20 cellular contexts compared by ENCODE assay signal in the genomic region with DNA sequence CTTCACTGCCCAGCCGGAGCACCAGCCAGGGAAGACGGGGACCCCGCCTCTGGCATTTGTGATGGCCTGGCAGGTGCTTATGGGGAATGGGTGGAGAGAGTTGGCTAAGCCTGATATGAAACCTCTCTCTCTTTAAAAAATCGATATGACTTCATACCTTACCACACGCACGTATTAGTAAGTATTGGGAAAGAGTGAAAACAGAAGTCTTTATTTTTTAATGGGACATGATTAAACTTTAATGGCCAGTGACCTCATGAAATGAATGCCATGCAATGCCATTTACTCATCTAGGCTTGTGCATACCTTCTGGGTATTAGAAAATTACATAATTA.
DNase-seq lines count a peak whose midpoint lies in the region; ATAC-seq and TF ChIP-seq lines count a peak whose summit lies in the region.
"Had no signal": no experiment of that assay in that cellular context is flagged by ENCODE, and none has a peak within 500 bp of the region (broad histone marks: within the 10 kb centered on the region; RNA-seq: fewer than 3 reads in every experiment).

No MANE protein-coding gene starts in this region.

- no peak for TF ChIP-seq EP300 in transverse colon (IDR thresholded peaks at IDR 0.05; ENCODE audit: low read depth)

- in situ Hi-C loops in transverse colon (cut with MboI; ENCODE audit: low pct_ligation_motif_present in 1 of 4, low pct_unique_long_range_greater_than_20kb in 1 of 4, low sequenced_read_pairs in 3 of 4) = no loop called here

- no peak overlapping the region for H3K4ac ChIP-seq in neuronal stem cell (ENCODE audit: low read length)

- ATAC-seq in RWPE2 (ENCODE audit: low read depth) = no peak
- ATAC-seq in HG02981 (IDR thresholded peaks at IDR 0.05; ENCODE audit: unreplicated experiment) = no peak

- H3K4me1 ChIP-seq in RWPE2 (ENCODE audit: insufficient read depth, poor library complexity, severe bottlenecking) (peaks cover 24% of the 10 kb centered on the region), esophagus squamous epithelium (peaks cover 10 to 41% (median 22%) of the 10 kb centered on the region in 3 donors), neuronal stem cell (ENCODE audit: control insufficient read depth in 2 of 2, insufficient read depth in 1 of 2, low read depth in 1 of 2, low read length in 2 of 2) (peaks cover 0 to 1% of the 10 kb centered on the region in 2 donors), urinary bladder (ENCODE audit: insufficient read depth) (no peaks in the 10 kb centered on the region), transverse colon (peaks cover 0 to 12% (median 7%) of the 10 kb centered on the region in 4 donors)

- H3K4me2 ChIP-seq in neuronal stem cell (ENCODE audit: insufficient read depth, low read length, poor library complexity, severe bottlenecking) = no peak overlapping the region

- no peak overlapping the region for H4K8ac ChIP-seq in neuronal stem cell (ENCODE audit: low read depth, low read length)

- TF ChIP-seq POLR2A in esophagus squamous epithelium (IDR thresholded peaks at IDR 0.05) (no peak), transverse colon (IDR thresholded peaks at IDR 0.05) (no peak)

- H3K9me3 ChIP-seq in RWPE2 (ENCODE audit: severe bottlenecking) (no peaks in the 10 kb centered on the region), esophagus squamous epithelium (no peaks in the 10 kb centered on the region), neuronal stem cell (replicated peaks in 1 of 2; ENCODE audit: control insufficient read depth in 2 of 2, insufficient read depth in 1 of 2, low read depth in 1 of 2, low read length in 2 of 2) (peaks cover 0 to 4% of the 10 kb centered on the region in 2 donors), transverse colon (no peaks in the 10 kb centered on the region)
- H3K9me3 ChIP-seq: MG63, SJSA1 had no signal

- H4K91ac ChIP-seq in neuronal stem cell (ENCODE audit: low read depth, low read length, poor library complexity) = no peak overlapping the region

- H3K27ac ChIP-seq in RWPE2 (ENCODE audit: poor library complexity, severe bottlenecking) (peak overlapping the region; percentile 22), esophagus squamous epithelium (peak overlapping the region in 3 of 4 donors; percentile 48 to 72 (median 55)), neuronal stem cell (replicated peaks; ENCODE audit: low read length) (no peak overlapping the region), urinary bladder (ENCODE audit: low read depth) (peak overlapping the region; percentile 76), transverse colon (no peak overlapping the region)
- H3K27ac ChIP-seq: SJSA1 had no signal

- H3K36me3 ChIP-seq in RWPE2 (ENCODE audit: low read depth) (no peaks in the 10 kb centered on the region), esophagus squamous epithelium (no peaks in the 10 kb centered on the region), neuronal stem cell (replicated peaks in 1 of 2; ENCODE audit: control insufficient read depth in 2 of 2, insufficient read depth in 2 of 2, low read length in 2 of 2) (no peaks in the 10 kb centered on the region), urinary bladder (ENCODE audit: insufficient read depth) (no peaks in the 10 kb centered on the region), transverse colon (no peaks in the 10 kb centered on the region)
- H3K36me3 ChIP-seq: MG63, SJSA1 had no signal

- H2BK5ac ChIP-seq in neuronal stem cell (ENCODE audit: low read length) = no peak overlapping the region

- H3K23ac ChIP-seq in neuronal stem cell (ENCODE audit: low read depth, low read length, poor library complexity) = no peak overlapping the region

- DNase-seq in RWPE2 (ENCODE audit: low spot score) (no peak), esophagus squamous epithelium (lab: John Stamatoyannopoulos, UW) (no peak), neuronal stem cell (ENCODE audit: low spot score) (no peak), AG20443 (ENCODE audit: low spot score) (no peak), transverse colon (no peak)
- DNase-seq: ACHN, AML-193, DMS 273 treated with DMSO at 0.1 percent for 48 hours, DND-41, Kasumi-1, MG63, NCI-H1048, NCI-H1436, NCI-H1930, NCI-H226, NCI-H524, NCI-H82 had no signal

- intact Hi-C loops in esophagus squamous epithelium (cut with DNase I) (no loop called here), transverse colon (cut with DNase I; ENCODE audit: low total_unique reads) (no loop called here)

- H2AFZ ChIP-seq in neuronal stem cell (ENCODE audit: low read length) = no peak overlapping the region

- no peak for TF ChIP-seq CTCF in RWPE2 (IDR thresholded peaks at IDR 0.05; ENCODE audit: poor library complexity, severe bottlenecking)
- TF ChIP-seq CTCF in esophagus squamous epithelium (IDR thresholded peaks at IDR 0.05) = no peak
- TF ChIP-seq CTCF in transverse colon (IDR thresholded peaks at IDR 0.05) = no peak

- peak overlapping the region; percentile 12 for H2BK15ac ChIP-seq in neuronal stem cell (ENCODE audit: low read length)

- H2BK120ac ChIP-seq in neuronal stem cell (ENCODE audit: low read depth, low read length) = no peak overlapping the region

- H3K18ac ChIP-seq in neuronal stem cell (ENCODE audit: low read length) = peak overlapping the region; percentile 93

- no peak overlapping the region for H2AK5ac ChIP-seq in neuronal stem cell (ENCODE audit: low read depth, low read length)

- no peaks in the 10 kb centered on the region for H3K79me1 ChIP-seq in neuronal stem cell (ENCODE audit: low read depth, low read length)

- H3K14ac ChIP-seq in neuronal stem cell (ENCODE audit: low read length) = no peak overlapping the region

- WGBS in esophagus squamous epithelium, 2 donors = 55 to 68% methylated on average over 6 of the region's 6 CpGs
- no CpG with 5 or more reads among the region's 6 CpGs for WGBS in neuronal stem cell (ENCODE audit: extremely low coverage in 2 of 2, insufficient read length in 2 of 2, insufficient replicate concordance in 1 of 2), 2 donors
- 80% methylated on average over 6 of the region's 6 CpGs for WGBS in urinary bladder
- WGBS in transverse colon (ENCODE audit: low coverage in 1 of 2), 2 donors = 83 to 93% methylated on average over 1 to 6 of the region's 6 CpGs

- H3K27me3 ChIP-seq in RWPE2 (ENCODE audit: insufficient read depth, poor library complexity, severe bottlenecking) = no peaks in the 10 kb centered on the region
- peaks cover 0 to 7% (median 0%) of the 10 kb centered on the region in 4 donors for H3K27me3 ChIP-seq in esophagus squamous epithelium
- H3K27me3 ChIP-seq in neuronal stem cell (ENCODE audit: control insufficient read depth in 3 of 3, insufficient read depth in 3 of 3, low read depth in 1 of 3, low read length in 3 of 3) = peaks cover 0 to 4% (median 0%) of the 10 kb centered on the region in 3 experiments
- H3K27me3 ChIP-seq in transverse colon = no peaks in the 10 kb centered on the region
- H3K27me3 ChIP-seq: MG63 had no signal

- H2BK12ac ChIP-seq in neuronal stem cell (ENCODE audit: low read length) = no peak overlapping the region

- H3K4me3 ChIP-seq in RWPE2 (ENCODE audit: severe bottlenecking) (no peak overlapping the region), esophagus squamous epithelium (no peak overlapping the region), neuronal stem cell (ENCODE audit: low read length in 2 of 2) (no peak overlapping the region), urinary bladder (ENCODE audit: low read depth, low read length) (no peak overlapping the region), transverse colon (no peak overlapping the region)
- H3K4me3 ChIP-seq: MG63, SJSA1 had no signal

- no peak overlapping the region for H3K9ac ChIP-seq in neuronal stem cell (ENCODE audit: low read depth, low read length, poor library complexity)

Comparison
In these comparisons a context has a peak if more than half of its experiments do, and no peak if none do; other contexts are left out.
1. H3K27ac ChIP-seq: peak in RWPE2 (single experiment), esophagus squamous epithelium (3 of 4) and urinary bladder (single experiment); none in neuronal stem cell (single experiment) and transverse colon (0 of 4).